11 cellular contexts compared by ENCODE assay signal in genomic region chr3:119343719-119344118, GRCh38. TPM values are rescaled to one million over a fixed set of nuclear protein-coding genes. Genes with fewer than 3 reads are reported as not detected.
DNase-seq lines count a peak whose midpoint lies in the region; ATAC-seq and TF ChIP-seq lines count a peak whose summit lies in the region.
"Had no signal": no experiment of that assay in that cellular context is flagged by ENCODE, and none has a peak within 500 bp of the region (broad histone marks: within the 10 kb centered on the region; RNA-seq: fewer than 3 reads in every experiment).

No MANE protein-coding gene starts in this region.

- H3K27ac Mint-ChIP-seq in endothelial cell (ENCODE audit: unreplicated experiment) = peak overlapping the region; percentile 57
- H3K27ac Mint-ChIP-seq: T-helper 2 cell treated with Interferon-gamma antibody and Interleukin-4, amounts not matched to agents 5 μg/mL and 100 μg/mL, for 36 hours had no signal

- TF ChIP-seq CTCF in endothelial cell (IDR thresholded peaks at IDR 0.05; ENCODE audit: unreplicated experiment) = no peak

- peaks cover 6% of the 10 kb centered on the region for H3K27me3 Mint-ChIP-seq in endothelial cell (ENCODE audit: unreplicated experiment)

- peaks cover 62% of the 10 kb centered on the region for H3K4me1 Mint-ChIP-seq in endothelial cell (ENCODE audit: unreplicated experiment)

- ATAC-seq in GM18520 (IDR thresholded peaks at IDR 0.05; ENCODE audit: unreplicated experiment) = peak; percentile 51
- ATAC-seq in GM21528 (IDR thresholded peaks at IDR 0.05; ENCODE audit: low FRiP score, unreplicated experiment) = peak; percentile 89
- ATAC-seq in HG03354 (IDR thresholded peaks at IDR 0.05; ENCODE audit: poor library complexity, severe bottlenecking, unreplicated experiment) = peak; percentile 70

- H3K36me3 Mint-ChIP-seq in endothelial cell (ENCODE audit: low read depth, unreplicated experiment) = peaks cover 26% of the 10 kb centered on the region

- H3K4me3 Mint-ChIP-seq in endothelial cell (ENCODE audit: unreplicated experiment) = no peak overlapping the region
- H3K4me3 Mint-ChIP-seq: T-helper 2 cell treated with Interferon-gamma antibody and Interleukin-4, amounts not matched to agents 5 μg/mL and 100 μg/mL, for 36 hours had no signal

- no peaks in the 10 kb centered on the region for H3K9me3 Mint-ChIP-seq in endothelial cell (ENCODE audit: unreplicated experiment)
- H3K9me3 Mint-ChIP-seq: T-helper 2 cell treated with Interferon-gamma antibody and Interleukin-4, amounts not matched to agents 5 μg/mL and 100 μg/mL, for 36 hours had no signal

- DNase-seq in endothelial cell (ENCODE audit: low spot score) (no peak), NCI-H345 (lab: John Stamatoyannopoulos, UW) (no peak), DMS53 (lab: John Stamatoyannopoulos, UW) (no peak), NCI-H2081 (lab: John Stamatoyannopoulos, UW) (no peak), NCI-H2029 (lab: John Stamatoyannopoulos, UW) (no peak)
- DNase-seq: DMS79, NCI-H2171 had no signal

RNA-seq across cellular contexts. Expression of gene ARHGAP31, which starts 49.5 kb away (rescaled TPM):
- total RNA-seq in endothelial cell (ENCODE audit: unreplicated experiment) = 114 TPM
